Comparison of ENCODE assay signal across 8 cellular contexts in genomic region chr17:51461578-51462004, GRCh38.
DNase-seq lines count a peak whose midpoint lies in the region; ATAC-seq, FAIRE-seq and TF ChIP-seq lines count a peak whose summit lies in the region.

No MANE protein-coding gene starts in this region.

- intact Hi-C loops in heart right ventricle (cut with DNase I) (loop anchor here in 1 of 10 donors (5.0 kb wide), 1 partner anchor 271 kb away; no protein-coding TSS in a partner anchor), sciatic nerve (cut with DNase I) (no loop called here)

- H3K27ac ChIP-seq in heart right ventricle = no peak overlapping the region

- ATAC-seq in GM18909 (IDR thresholded peaks at IDR 0.05; ENCODE audit: poor library complexity, unreplicated experiment) (peak; percentile 68), heart right ventricle (peak in 3 of 8 donors; percentile 24 to 59 (median 45)), sciatic nerve (peak; percentile 69), HG02852 (IDR thresholded peaks at IDR 0.05; ENCODE audit: unreplicated experiment) (no peak)

- no peaks in the 10 kb centered on the region for H3K36me3 ChIP-seq in BJ (ENCODE audit: control insufficient read depth, insufficient read depth, low read length)
- H3K36me3 ChIP-seq in heart right ventricle = no peaks in the 10 kb centered on the region

- H3K4me3 ChIP-seq in BJ (ENCODE audit: low read depth, low read length) (no peak overlapping the region), heart right ventricle (no peak overlapping the region)

- no peak for FAIRE-seq in HTR-8/SVneo (lab: Jason Lieb, UNC)

- CTCF ChIA-PET in BJ (lab: Yijun Ruan, JAX) = interaction anchor here (0.7 to 1.5 kb wide), 5 partner anchors 9 to 59 kb away, joined by 3 to 6 read pairs (median 3); no protein-coding TSS in a partner anchor

- 44 to 56% methylated on average over 11 of the region's 11 CpGs for WGBS in heart right ventricle, 2 donors

- H3K9me3 ChIP-seq in heart right ventricle = no peaks in the 10 kb centered on the region

- POLR2A ChIA-PET in BJ (lab: Charles Lee) = no interaction called here

- no peaks in the 10 kb centered on the region for H3K4me1 ChIP-seq in heart right ventricle

- DNase-seq in BJ (ENCODE audit: low read depth) = no peak
- DNase-seq in HTR-8/SVneo (ENCODE audit: insufficient read length, low spot score) = peak; percentile 47
- peak; percentile 72 for DNase-seq in RPMI7951 (ENCODE audit: low read depth)
- peak; percentile 80 for DNase-seq in activated effector memory CD4-positive, alpha-beta T cell treated with anti-CD3 and anti-CD28 coated beads, Interleukin-2, amount 50 U/mL, for 16 hours
- DNase-seq in heart right ventricle = peak; percentile 19 to 31
- DNase-seq in sciatic nerve (ENCODE audit: low spot score) = peak; percentile 67

- TF ChIP-seq CTCF in BJ (IDR thresholded peaks at IDR 0.05; ENCODE audit: insufficient read depth, low read depth, low read length) (peak; percentile 82), heart right ventricle (IDR thresholded peaks at IDR 0.05) (peak in 8 of 9 donors; percentile 38 to 85 (median 62))

- H3K27me3 ChIP-seq in BJ (ENCODE audit: control insufficient read depth, insufficient read depth, low read length) (no peaks in the 10 kb centered on the region), heart right ventricle (peaks cover 0 to 18% (median 5%) of the 10 kb centered on the region in 7 donors)
